ENCODE assay signal across 30 cellular contexts in the genomic region with DNA sequence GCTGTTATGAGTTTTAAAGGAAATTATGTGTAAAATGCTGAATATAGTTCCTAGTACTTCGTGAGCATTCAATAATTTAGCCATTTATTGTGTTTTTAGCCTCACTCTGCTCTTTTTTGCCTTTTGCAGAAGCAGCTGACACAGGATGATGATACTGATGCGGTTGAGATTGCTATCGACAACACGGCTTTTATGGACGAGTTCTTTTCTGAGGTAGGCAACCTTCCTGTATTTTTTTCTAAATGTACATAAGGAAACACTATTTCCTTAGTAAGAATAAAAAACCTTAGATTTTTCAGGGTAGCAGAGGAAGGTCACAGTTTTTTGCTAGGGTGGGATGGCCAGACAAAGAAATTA. TPM values are rescaled to one million over a fixed set of nuclear protein-coding genes. Genes with fewer than 3 reads are reported as not detected.
DNase-seq lines count a peak whose midpoint lies in the region; ATAC-seq, FAIRE-seq and TF ChIP-seq lines count a peak whose summit lies in the region.
"Had no signal": no experiment of that assay in that cellular context is flagged by ENCODE, and none has a peak within 500 bp of the region (broad histone marks: within the 10 kb centered on the region; RNA-seq: fewer than 3 reads in every experiment).

No MANE protein-coding gene starts in this region.

- intact Hi-C loops in CD4-positive, alpha-beta memory T cell (cut with micrococcal nuclease) = no loop called here
- intact Hi-C loops in activated T-helper 2 cell treated with anti-CD3 and anti-CD28 coated beads, Interferon-gamma antibody, Interleukin-2, Interleukin-4, amounts not matched to agents 10 μg/mL and 5 μg/mL and 100 μg/mL, durations not matched to agents 14 hours and 24 hours and 36 hours (cut with micrococcal nuclease) = no loop called here
- intact Hi-C loops in spleen (cut with DNase I; ENCODE audit: low total_unique reads) = no loop called here

- no peak for ATAC-seq in activated CD8-positive, alpha-beta memory T cell treated with anti-CD3 and anti-CD28 coated beads, Interleukin-2, amount 10 ng/mL, durations not matched to agents 7 days and 5 days
- ATAC-seq: activated naive CD8-positive, alpha-beta T cell treated with anti-CD3 and anti-CD28 coated beads, Interleukin-2, amount 50 U/mL, for 24 hours; CD8-positive, alpha-beta T cell; effector memory CD8-positive, alpha-beta T cell; gastrocnemius medialis had no signal

- CTCF ChIA-PET in activated CD8-positive, alpha-beta memory T cell treated with anti-CD3 and anti-CD28 coated beads, Interleukin-2, amount 10 ng/mL, durations not matched to agents 7 days and 5 days (lab: Charles Lee) = interaction anchor here (6.2 kb wide), 1 partner anchor 19 kb away, joined by 35 read pairs; a partner anchor contains a TSS
- CTCF ChIA-PET in CD4-positive, alpha-beta memory T cell (lab: Charles Lee; ENCODE audit: partially characterized antibody) = interaction anchor here (0.6 to 4.1 kb wide), 4 partner anchors 18 to 50 kb away, joined by 3 to 24 read pairs (median 4); a partner anchor contains a TSS

- peak overlapping the region; percentile 85 for H3K27ac Mint-ChIP-seq in activated CD8-positive, alpha-beta memory T cell treated with anti-CD3 and anti-CD28 coated beads, Interleukin-2, amount 10 ng/mL, durations not matched to agents 7 days and 5 days
- peak overlapping the region in 4 of 7 donors; percentile 0 to 93 (median 68) for H3K27ac Mint-ChIP-seq in CD4-positive, alpha-beta memory T cell
- H3K27ac Mint-ChIP-seq in activated T-helper 2 cell treated with anti-CD3 and anti-CD28 coated beads, Interferon-gamma antibody, Interleukin-2, Interleukin-4, amounts not matched to agents 10 μg/mL and 5 μg/mL and 100 μg/mL, durations not matched to agents 14 hours and 24 hours and 36 hours = peak overlapping the region; percentile 29

- WGBS in spleen, 5 donors = 54 to 71% (median 56%) methylated on average over 5 of the region's 5 CpGs

- H3K27ac ChIP-seq in CD4-positive, alpha-beta memory T cell (ENCODE audit: low read depth, low read length) = no peak overlapping the region
- peak overlapping the region in 7 of 8 donors; percentile 46 to 95 (median 88) for H3K27ac ChIP-seq in spleen
- H3K27ac ChIP-seq: PC-9 had no signal

- TF ChIP-seq POLR2A in spleen (IDR thresholded peaks at IDR 0.05) = no peak

- peaks cover 58% of the 10 kb centered on the region for H3K4me1 Mint-ChIP-seq in activated CD8-positive, alpha-beta memory T cell treated with anti-CD3 and anti-CD28 coated beads, Interleukin-2, amount 10 ng/mL, durations not matched to agents 7 days and 5 days
- peaks cover 11 to 50% (median 30%) of the 10 kb centered on the region in 4 donors for H3K4me1 Mint-ChIP-seq in CD4-positive, alpha-beta memory T cell
- peaks cover 55% of the 10 kb centered on the region for H3K4me1 Mint-ChIP-seq in activated T-helper 2 cell treated with anti-CD3 and anti-CD28 coated beads, Interferon-gamma antibody, Interleukin-2, Interleukin-4, amounts not matched to agents 10 μg/mL and 5 μg/mL and 100 μg/mL, durations not matched to agents 14 hours and 24 hours and 36 hours (ENCODE audit: low read depth)

- H3K36me3 Mint-ChIP-seq in activated CD8-positive, alpha-beta memory T cell treated with anti-CD3 and anti-CD28 coated beads, Interleukin-2, amount 10 ng/mL, durations not matched to agents 7 days and 5 days = peaks cover 59% of the 10 kb centered on the region
- H3K36me3 Mint-ChIP-seq in CD4-positive, alpha-beta memory T cell = peaks cover 2 to 6% of the 10 kb centered on the region in 2 donors
- peaks cover 19% of the 10 kb centered on the region for H3K36me3 Mint-ChIP-seq in activated T-helper 2 cell treated with anti-CD3 and anti-CD28 coated beads, Interferon-gamma antibody, Interleukin-2, Interleukin-4, amounts not matched to agents 10 μg/mL and 5 μg/mL and 100 μg/mL, durations not matched to agents 14 hours and 24 hours and 36 hours (ENCODE audit: low read depth)

- H3K4me3 Mint-ChIP-seq in activated CD8-positive, alpha-beta memory T cell treated with anti-CD3 and anti-CD28 coated beads, Interleukin-2, amount 10 ng/mL, durations not matched to agents 7 days and 5 days = no peak overlapping the region
- peak overlapping the region in 6 of 8 donors; percentile 3 to 72 (median 63) for H3K4me3 Mint-ChIP-seq in CD4-positive, alpha-beta memory T cell
- H3K4me3 Mint-ChIP-seq in activated T-helper 2 cell treated with anti-CD3 and anti-CD28 coated beads, Interferon-gamma antibody, Interleukin-2, Interleukin-4, amounts not matched to agents 10 μg/mL and 5 μg/mL and 100 μg/mL, durations not matched to agents 14 hours and 24 hours and 36 hours (ENCODE audit: low read depth) = no peak overlapping the region
- H3K4me3 Mint-ChIP-seq: activated naive CD8-positive, alpha-beta T cell treated with anti-CD3 and anti-CD28 coated beads, Interleukin-2, amount 50 U/mL, for 24 hours; CD8-positive, alpha-beta T cell had no signal

- POLR2A ChIA-PET in CD4-positive, alpha-beta memory T cell (lab: Charles Lee; ENCODE audit: partially characterized antibody) = interaction anchor here (0.7 to 1.6 kb wide), 5 partner anchors 18 to 212 kb away, joined by 3 to 6 read pairs (median 4); a partner anchor contains a TSS

- TF ChIP-seq CTCF in spleen (IDR thresholded peaks at IDR 0.05 in 8 of 11, conservative IDR thresholded peaks at IDR 0.05 in 3 of 11) = no peak

- H3K4me3 ChIP-seq in CD4-positive, alpha-beta memory T cell (ENCODE audit: low read length in 2 of 2) = no peak overlapping the region
- peak overlapping the region in 1 of 8 donors; percentile 48 for H3K4me3 ChIP-seq in spleen
- H3K4me3 ChIP-seq: esophagus squamous epithelium, gastrocnemius medialis, PC-9, right atrium auricular region had no signal

- H3K36me3 ChIP-seq in CD4-positive, alpha-beta memory T cell (ENCODE audit: insufficient read depth, low read length) = no peaks in the 10 kb centered on the region
- peaks cover 0 to 50% (median 6%) of the 10 kb centered on the region in 6 donors for H3K36me3 ChIP-seq in spleen

- H3K9me3 Mint-ChIP-seq in activated CD8-positive, alpha-beta memory T cell treated with anti-CD3 and anti-CD28 coated beads, Interleukin-2, amount 10 ng/mL, durations not matched to agents 7 days and 5 days (ENCODE audit: low read depth) = no peaks in the 10 kb centered on the region
- H3K9me3 Mint-ChIP-seq in CD4-positive, alpha-beta memory T cell = no peaks in the 10 kb centered on the region
- H3K9me3 Mint-ChIP-seq in activated T-helper 2 cell treated with anti-CD3 and anti-CD28 coated beads, Interferon-gamma antibody, Interleukin-2, Interleukin-4, amounts not matched to agents 10 μg/mL and 5 μg/mL and 100 μg/mL, durations not matched to agents 14 hours and 24 hours and 36 hours = no peaks in the 10 kb centered on the region
- H3K9me3 Mint-ChIP-seq: activated naive CD8-positive, alpha-beta T cell treated with anti-CD3 and anti-CD28 coated beads, Interleukin-2, amount 50 U/mL, for 24 hours; CD8-positive, alpha-beta T cell; effector memory CD8-positive, alpha-beta T cell had no signal

- no peaks in the 10 kb centered on the region for H3K27me3 Mint-ChIP-seq in activated CD8-positive, alpha-beta memory T cell treated with anti-CD3 and anti-CD28 coated beads, Interleukin-2, amount 10 ng/mL, durations not matched to agents 7 days and 5 days
- no peaks in the 10 kb centered on the region for H3K27me3 Mint-ChIP-seq in CD4-positive, alpha-beta memory T cell
- H3K27me3 Mint-ChIP-seq in activated T-helper 2 cell treated with anti-CD3 and anti-CD28 coated beads, Interferon-gamma antibody, Interleukin-2, Interleukin-4, amounts not matched to agents 10 μg/mL and 5 μg/mL and 100 μg/mL, durations not matched to agents 14 hours and 24 hours and 36 hours (ENCODE audit: low read depth) = no peaks in the 10 kb centered on the region
- H3K27me3 Mint-ChIP-seq: activated naive CD8-positive, alpha-beta T cell treated with anti-CD3 and anti-CD28 coated beads, Interleukin-2, amount 50 U/mL, for 24 hours; effector memory CD8-positive, alpha-beta T cell had no signal

- H3K4me1 ChIP-seq in CD4-positive, alpha-beta memory T cell (ENCODE audit: insufficient read depth, low read length) = peaks cover 37% of the 10 kb centered on the region
- peaks cover 0 to 54% (median 12%) of the 10 kb centered on the region in 6 donors for H3K4me1 ChIP-seq in spleen

- H3K9me3 ChIP-seq in CD4-positive, alpha-beta memory T cell (ENCODE audit: control insufficient read depth in 1 of 2, low read length in 2 of 2) = no peaks in the 10 kb centered on the region
- H3K9me3 ChIP-seq in spleen = no peaks in the 10 kb centered on the region
- H3K9me3 ChIP-seq: esophagus squamous epithelium, gastrocnemius medialis, right atrium auricular region had no signal

- no peak for FAIRE-seq in urothelium cell line (lab: Jason Lieb, UNC)
- FAIRE-seq: GM18507, kidney had no signal

- no peaks in the 10 kb centered on the region for H3K27me3 ChIP-seq in CD4-positive, alpha-beta memory T cell (ENCODE audit: insufficient read depth, low read length)
- no peaks in the 10 kb centered on the region for H3K27me3 ChIP-seq in spleen (replicated peaks in 1 of 7)
- H3K27me3 ChIP-seq: esophagus squamous epithelium, gastrocnemius medialis, right atrium auricular region had no signal

- DNase-seq in activated CD8-positive, alpha-beta memory T cell treated with anti-CD3 and anti-CD28 coated beads, Interleukin-2, amount 10 ng/mL, durations not matched to agents 7 days and 5 days = no peak
- DNase-seq in activated CD8-positive, alpha-beta memory T cell treated with anti-CD3 and anti-CD28 coated beads, Interleukin-2, amount 50 U/mL, for 4 hours = no peak
- DNase-seq in CD4-positive, alpha-beta memory T cell = peak in 3 of 5 donors; percentile 24 to 43 (median 38)
- DNase-seq in activated T-helper 2 cell treated with anti-CD3 and anti-CD28 coated beads, Interferon-gamma antibody, Interleukin-2, Interleukin-4, amounts not matched to agents 10 μg/mL and 5 μg/mL and 100 μg/mL, durations not matched to agents 14 hours and 24 hours and 36 hours (ENCODE audit: low spot score) = no peak
- DNase-seq in spleen (no peak), hypothalamus (lab: John Stamatoyannopoulos, UW) (no peak), urothelium cell line (ENCODE audit: low spot score) (no peak), COLO668 (lab: John Stamatoyannopoulos, UW; ENCODE audit: unreplicated experiment) (no peak)
- DNase-seq: ACHN; activated naive CD8-positive, alpha-beta T cell treated with anti-CD3 and anti-CD28 coated beads, Interleukin-2, amount 50 U/mL, for 24 hours; activated T-cell treated with anti-CD3 and anti-CD28 coated beads, Interleukin-2, amount 50 U/mL, for 48 hours; CD8-positive, alpha-beta T cell; DMS153; effector memory CD8-positive, alpha-beta T cell; esophagus squamous epithelium; gastrocnemius medialis; kidney; mammary epithelial cell; NCI-H1092 treated with DMSO at 0.1 percent for 48 hours; NCI-H2029; NCI-H345; PC-9; SIG-M5 had no signal

RNA-seq across cellular contexts. Expression of a gene that starts 17.9 kb away (rescaled TPM):
- total RNA-seq in activated CD8-positive, alpha-beta memory T cell treated with anti-CD3 and anti-CD28 coated beads, Interleukin-2, amount 10 ng/mL, durations not matched to agents 7 days and 5 days = 10 to 100 TPM; 76.1 to 82.2 TPM
- total RNA-seq in CD4-positive, alpha-beta memory T cell = 10 to 100 TPM; 13.6 to 15.4 TPM
- 1 to 10 TPM; 8.6 to 8.7 TPM for polyA plus RNA-seq in CD4-positive, alpha-beta memory T cell
- total RNA-seq in activated T-helper 2 cell treated with anti-CD3 and anti-CD28 coated beads, Interferon-gamma antibody, Interleukin-2, Interleukin-4, amounts not matched to agents 10 μg/mL and 5 μg/mL and 100 μg/mL, durations not matched to agents 14 hours and 24 hours and 36 hours = 9.9 and 14.1 TPM in 2 replicates
- 10 to 100 TPM; 21.6 to 49.3 (median 30.9) TPM for total RNA-seq in spleen
- polyA plus RNA-seq in spleen = 10 to 100 TPM in 1 of 3 donors, 1 to 10 TPM in 2; 5.1 to 10.9 (median 8.1) TPM

RNA-seq across cellular contexts. Expression of a gene that starts 37.5 kb away (rescaled TPM):
- 100 to 1,000 TPM in 1 of 2 experiments, 10 to 100 TPM in 1; 76.5 to 102 TPM for total RNA-seq in activated CD8-positive, alpha-beta memory T cell treated with anti-CD3 and anti-CD28 coated beads, Interleukin-2, amount 10 ng/mL, durations not matched to agents 7 days and 5 days
- 10 to 100 TPM; 33.2 to 35.9 TPM for total RNA-seq in CD4-positive, alpha-beta memory T cell
- polyA plus RNA-seq in CD4-positive, alpha-beta memory T cell = 10 to 100 TPM; 85.6 to 92.2 TPM
- total RNA-seq in activated T-helper 2 cell treated with anti-CD3 and anti-CD28 coated beads, Interferon-gamma antibody, Interleukin-2, Interleukin-4, amounts not matched to agents 10 μg/mL and 5 μg/mL and 100 μg/mL, durations not matched to agents 14 hours and 24 hours and 36 hours = 87.7 and 90.4 TPM in 2 replicates
- 10 to 100 TPM; 35.6 to 55.9 (median 43.7) TPM for total RNA-seq in spleen
- 10 to 100 TPM; 65.5 to 78.9 (median 70.7) TPM for polyA plus RNA-seq in spleen

RNA-seq across cellular contexts. Expression of a gene that starts 59.4 kb away (rescaled TPM):
- total RNA-seq in activated CD8-positive, alpha-beta memory T cell treated with anti-CD3 and anti-CD28 coated beads, Interleukin-2, amount 10 ng/mL, durations not matched to agents 7 days and 5 days = not detected
- total RNA-seq in CD4-positive, alpha-beta memory T cell = not detected
- polyA plus RNA-seq in CD4-positive, alpha-beta memory T cell = not detected
- not detected in 2 replicates for total RNA-seq in activated T-helper 2 cell treated with anti-CD3 and anti-CD28 coated beads, Interferon-gamma antibody, Interleukin-2, Interleukin-4, amounts not matched to agents 10 μg/mL and 5 μg/mL and 100 μg/mL, durations not matched to agents 14 hours and 24 hours and 36 hours
- total RNA-seq in spleen = not detected
- polyA plus RNA-seq in spleen = not detected
- total RNA-seq: CD8-positive, alpha-beta T cell; esophagus squamous epithelium; G401; gastrocnemius medialis; H4; kidney; mammary epithelial cell; omental fat pad; PC-9; right atrium auricular region; subcutaneous adipose tissue; ureter had no signal
- polyA plus RNA-seq: mammary epithelial cell had no signal

Comparison
In these comparisons a context has a peak if more than half of its experiments do, and no peak if none do; other contexts are left out.
1. DNase-seq: peak in CD4-positive, alpha-beta memory T cell (3 of 5); none in activated CD8-positive, alpha-beta memory T cell treated with anti-CD3 and anti-CD28 coated beads, Interleukin-2, amount 10 ng/mL, durations not matched to agents 7 days and 5 days (single experiment), activated CD8-positive, alpha-beta memory T cell treated with anti-CD3 and anti-CD28 coated beads, Interleukin-2, amount 50 U/mL, for 4 hours (single experiment), activated T-helper 2 cell treated with anti-CD3 and anti-CD28 coated beads, Interferon-gamma antibody, Interleukin-2, Interleukin-4, amounts not matched to agents 10 μg/mL and 5 μg/mL and 100 μg/mL, durations not matched to agents 14 hours and 24 hours and 36 hours (single experiment), spleen (single experiment), hypothalamus (0 of 51), urothelium cell line (single experiment) and COLO668 (single experiment).
2. H3K27ac Mint-ChIP-seq: peak in every context shown above with its lines; median percentile 85 in activated CD8-positive, alpha-beta memory T cell treated with anti-CD3 and anti-CD28 coated beads, Interleukin-2, amount 10 ng/mL, durations not matched to agents 7 days and 5 days; 68 in CD4-positive, alpha-beta memory T cell; 29 in activated T-helper 2 cell treated with anti-CD3 and anti-CD28 coated beads, Interferon-gamma antibody, Interleukin-2, Interleukin-4, amounts not matched to agents 10 μg/mL and 5 μg/mL and 100 μg/mL, durations not matched to agents 14 hours and 24 hours and 36 hours.
3. H3K4me3 Mint-ChIP-seq: peak in CD4-positive, alpha-beta memory T cell (6 of 8); none in activated CD8-positive, alpha-beta memory T cell treated with anti-CD3 and anti-CD28 coated beads, Interleukin-2, amount 10 ng/mL, durations not matched to agents 7 days and 5 days (single experiment) and activated T-helper 2 cell treated with anti-CD3 and anti-CD28 coated beads, Interferon-gamma antibody, Interleukin-2, Interleukin-4, amounts not matched to agents 10 μg/mL and 5 μg/mL and 100 μg/mL, durations not matched to agents 14 hours and 24 hours and 36 hours (single experiment).